ENCODE assay signal across 1 cellular context in genomic region chr11:111923351-111923788, GRCh38.
TF ChIP-seq lines count a peak whose summit lies in the region.

No MANE protein-coding gene starts in this region.

TF ChIP-seq in H1, 55 proteins besides CTCF, POLR2A, EP300 and RAD21:
- no peak for TF ChIP-seq POLR2AphosphoS5 (IDR thresholded peaks at IDR 0.05; ENCODE audit: low read depth, low read length)
- TF ChIP-seq KDM5A (IDR thresholded peaks at IDR 0.05; ENCODE audit: low read length): no peak
- no peak for TF ChIP-seq TEAD4 (IDR thresholded peaks at IDR 0.05; ENCODE audit: low read depth, low read length)
- TF ChIP-seq, protein P1, sequence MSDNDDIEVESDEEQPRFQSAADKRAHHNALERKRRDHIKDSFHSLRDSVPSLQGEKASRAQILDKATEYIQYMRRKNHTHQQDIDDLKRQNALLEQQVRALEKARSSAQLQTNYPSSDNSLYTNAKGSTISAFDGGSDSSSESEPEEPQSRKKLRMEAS (IDR thresholded peaks at IDR 0.05): no peak
- TF ChIP-seq USF2 (IDR thresholded peaks at IDR 0.05; ENCODE audit: low read length): no peak
- TF ChIP-seq RXRA (IDR thresholded peaks at IDR 0.05; ENCODE audit: insufficient read depth, low read depth, low read length): no peak
- 0 out of 2 replicates have a peak, but pooled peaks have one; percentile 17 for TF ChIP-seq YY1 (IDR thresholded peaks at IDR 0.05; ENCODE audit: low read depth, low read length)
- no peak for TF ChIP-seq RFX5 (IDR thresholded peaks at IDR 0.05; ENCODE audit: borderline replicate concordance, low read depth, low read length)
- no peak for TF ChIP-seq CEBPB (IDR thresholded peaks at IDR 0.05; ENCODE audit: low read depth, low read length)
